1 cellular context compared by ENCODE assay signal in genomic region chr12:53625946-53626701, GRCh38.
TF ChIP-seq lines count a peak whose summit lies in the region.

ATF7 (minus strand) TSS chr12:53626382; CDS start chr12:53601000, 25,382 bp downstream.

TF ChIP-seq in HEK293, 187 proteins besides CTCF, POLR2A, EP300 and RAD21 (continued from another document):
- TF ChIP-seq ZFP37 (tag by site-specific recombination; IDR thresholded peaks at IDR 0.05) (no peak; the same call in 1 of the 2 replicates), ZFP3 (tag by site-specific recombination; IDR thresholded peaks at IDR 0.05; ENCODE audit: low read depth) (no peak), ZNF23 (tag by site-specific recombination; IDR thresholded peaks at IDR 0.05; ENCODE audit: borderline replicate concordance) (no peak), ZNF169 (tag by site-specific recombination; IDR thresholded peaks at IDR 0.05) (no peak), ZNF518A (tag by site-specific recombination; conservative IDR thresholded peaks at IDR 0.05; ENCODE audit: low read depth) (0 out of 2 replicates have a peak, but pooled peaks have one; percentile 32), ZBTB17 (tag by site-specific recombination; IDR thresholded peaks at IDR 0.05) (peak; percentile 83), WT1 (tag by site-specific recombination; IDR thresholded peaks at IDR 0.05) (peak; percentile 72), ZBTB1 (tag by site-specific recombination; IDR thresholded peaks at IDR 0.05) (no peak), ZNF610 (tag by site-specific recombination; IDR thresholded peaks at IDR 0.05; ENCODE audit: borderline replicate concordance) (0 out of 2 replicates have a peak, but pooled peaks have one; percentile 35), ZNF571 (tag by site-specific recombination; IDR thresholded peaks at IDR 0.05) (no peak), ZNF37A (tag by site-specific recombination; IDR thresholded peaks at IDR 0.05) (no peak), GFI1B (tag by site-specific recombination; IDR thresholded peaks at IDR 0.05) (no peak), ZNF560 (tag by site-specific recombination; IDR thresholded peaks at IDR 0.05; ENCODE audit: borderline replicate concordance) (no peak), ZXDB (tag by site-specific recombination; IDR thresholded peaks at IDR 0.05) (peak; percentile 98), HOXC10 (CRISPR knock-in tag; IDR thresholded peaks at IDR 0.05) (no peak), MYNN (tag by site-specific recombination; IDR thresholded peaks at IDR 0.05; ENCODE audit: borderline replicate concordance) (no peak), ZBTB26 (tag by site-specific recombination; optimal IDR thresholded peaks at IDR 0.05) (peak; percentile 51), ZNF837 (tag by site-specific recombination; IDR thresholded peaks at IDR 0.05) (no peak), ZNF16 (tag by site-specific recombination; IDR thresholded peaks at IDR 0.05; ENCODE audit: low read depth) (no peak), ZNF350 (tag by site-specific recombination; IDR thresholded peaks at IDR 0.05) (no peak), BCL11B (tag by site-specific recombination; IDR thresholded peaks at IDR 0.05; ENCODE audit: low read depth) (0 out of 2 replicates have a peak, but pooled peaks have one; percentile 21), ZNF366 (tag by site-specific recombination; conservative IDR thresholded peaks at IDR 0.05) (peak; percentile 58; the same call in 1 of the 2 replicates), SP3 (tag by site-specific recombination; IDR thresholded peaks at IDR 0.05) (peak; percentile 97), ZNF391 (tag by site-specific recombination; IDR thresholded peaks at IDR 0.05; ENCODE audit: borderline replicate concordance, low read depth) (peak; percentile 69; the same call in 1 of the 2 replicates), ZNF157 (tag by site-specific recombination; IDR thresholded peaks at IDR 0.05) (no peak), KLF7 (tag by site-specific recombination; IDR thresholded peaks at IDR 0.05; ENCODE audit: borderline replicate concordance) (peak; percentile 71), ZNF548 (tag by site-specific recombination; IDR thresholded peaks at IDR 0.05) (no peak), ZNF175 (tag by site-specific recombination; IDR thresholded peaks at IDR 0.05) (no peak), HOXD13 (CRISPR knock-in tag; IDR thresholded peaks at IDR 0.05; ENCODE audit: borderline replicate concordance) (no peak), ZNF324 (tag by site-specific recombination; IDR thresholded peaks at IDR 0.05) (peak; percentile 90), ZNF707 (tag by site-specific recombination; IDR thresholded peaks at IDR 0.05) (no peak), RBAK (tag by site-specific recombination; IDR thresholded peaks at IDR 0.05) (no peak), ZSCAN4 (tag by site-specific recombination; IDR thresholded peaks at IDR 0.05) (no peak), EGR2 (tag by site-specific recombination; IDR thresholded peaks at IDR 0.05; ENCODE audit: low read depth) (peak; percentile 86), ZFHX2 (tag by site-specific recombination; conservative IDR thresholded peaks at IDR 0.05) (peak; percentile 89)
- TF ChIP-seq, protein P1, sequence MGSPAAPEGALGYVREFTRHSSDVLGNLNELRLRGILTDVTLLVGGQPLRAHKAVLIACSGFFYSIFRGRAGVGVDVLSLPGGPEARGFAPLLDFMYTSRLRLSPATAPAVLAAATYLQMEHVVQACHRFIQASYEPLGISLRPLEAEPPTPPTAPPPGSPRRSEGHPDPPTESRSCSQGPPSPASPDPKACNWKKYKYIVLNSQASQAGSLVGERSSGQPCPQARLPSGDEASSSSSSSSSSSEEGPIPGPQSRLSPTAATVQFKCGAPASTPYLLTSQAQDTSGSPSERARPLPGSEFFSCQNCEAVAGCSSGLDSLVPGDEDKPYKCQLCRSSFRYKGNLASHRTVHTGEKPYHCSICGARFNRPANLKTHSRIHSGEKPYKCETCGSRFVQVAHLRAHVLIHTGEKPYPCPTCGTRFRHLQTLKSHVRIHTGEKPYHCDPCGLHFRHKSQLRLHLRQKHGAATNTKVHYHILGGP (tag by site-specific recombination; IDR thresholded peaks at IDR 0.05), result no peak
- TF ChIP-seq, protein P2, sequence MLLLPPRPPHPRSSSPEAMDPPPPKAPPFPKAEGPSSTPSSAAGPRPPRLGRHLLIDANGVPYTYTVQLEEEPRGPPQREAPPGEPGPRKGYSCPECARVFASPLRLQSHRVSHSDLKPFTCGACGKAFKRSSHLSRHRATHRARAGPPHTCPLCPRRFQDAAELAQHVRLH (tag by site-specific recombination; IDR thresholded peaks at IDR 0.05), result peak; percentile 64
- TF ChIP-seq, protein P3, sequence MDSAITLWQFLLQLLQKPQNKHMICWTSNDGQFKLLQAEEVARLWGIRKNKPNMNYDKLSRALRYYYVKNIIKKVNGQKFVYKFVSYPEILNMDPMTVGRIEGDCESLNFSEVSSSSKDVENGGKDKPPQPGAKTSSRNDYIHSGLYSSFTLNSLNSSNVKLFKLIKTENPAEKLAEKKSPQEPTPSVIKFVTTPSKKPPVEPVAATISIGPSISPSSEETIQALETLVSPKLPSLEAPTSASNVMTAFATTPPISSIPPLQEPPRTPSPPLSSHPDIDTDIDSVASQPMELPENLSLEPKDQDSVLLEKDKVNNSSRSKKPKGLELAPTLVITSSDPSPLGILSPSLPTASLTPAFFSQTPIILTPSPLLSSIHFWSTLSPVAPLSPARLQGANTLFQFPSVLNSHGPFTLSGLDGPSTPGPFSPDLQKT (IDR thresholded peaks at IDR 0.05; ENCODE audit: borderline replicate concordance, low read depth, low read length), result no peak
- TF ChIP-seq, protein P4, sequence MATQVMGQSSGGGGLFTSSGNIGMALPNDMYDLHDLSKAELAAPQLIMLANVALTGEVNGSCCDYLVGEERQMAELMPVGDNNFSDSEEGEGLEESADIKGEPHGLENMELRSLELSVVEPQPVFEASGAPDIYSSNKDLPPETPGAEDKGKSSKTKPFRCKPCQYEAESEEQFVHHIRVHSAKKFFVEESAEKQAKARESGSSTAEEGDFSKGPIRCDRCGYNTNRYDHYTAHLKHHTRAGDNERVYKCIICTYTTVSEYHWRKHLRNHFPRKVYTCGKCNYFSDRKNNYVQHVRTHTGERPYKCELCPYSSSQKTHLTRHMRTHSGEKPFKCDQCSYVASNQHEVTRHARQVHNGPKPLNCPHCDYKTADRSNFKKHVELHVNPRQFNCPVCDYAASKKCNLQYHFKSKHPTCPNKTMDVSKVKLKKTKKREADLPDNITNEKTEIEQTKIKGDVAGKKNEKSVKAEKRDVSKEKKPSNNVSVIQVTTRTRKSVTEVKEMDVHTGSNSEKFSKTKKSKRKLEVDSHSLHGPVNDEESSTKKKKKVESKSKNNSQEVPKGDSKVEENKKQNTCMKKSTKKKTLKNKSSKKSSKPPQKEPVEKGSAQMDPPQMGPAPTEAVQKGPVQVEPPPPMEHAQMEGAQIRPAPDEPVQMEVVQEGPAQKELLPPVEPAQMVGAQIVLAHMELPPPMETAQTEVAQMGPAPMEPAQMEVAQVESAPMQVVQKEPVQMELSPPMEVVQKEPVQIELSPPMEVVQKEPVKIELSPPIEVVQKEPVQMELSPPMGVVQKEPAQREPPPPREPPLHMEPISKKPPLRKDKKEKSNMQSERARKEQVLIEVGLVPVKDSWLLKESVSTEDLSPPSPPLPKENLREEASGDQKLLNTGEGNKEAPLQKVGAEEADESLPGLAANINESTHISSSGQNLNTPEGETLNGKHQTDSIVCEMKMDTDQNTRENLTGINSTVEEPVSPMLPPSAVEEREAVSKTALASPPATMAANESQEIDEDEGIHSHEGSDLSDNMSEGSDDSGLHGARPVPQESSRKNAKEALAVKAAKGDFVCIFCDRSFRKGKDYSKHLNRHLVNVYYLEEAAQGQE (tag by site-specific recombination; IDR thresholded peaks at IDR 0.05), result peak; percentile 69
- TF ChIP-seq, protein P5, sequence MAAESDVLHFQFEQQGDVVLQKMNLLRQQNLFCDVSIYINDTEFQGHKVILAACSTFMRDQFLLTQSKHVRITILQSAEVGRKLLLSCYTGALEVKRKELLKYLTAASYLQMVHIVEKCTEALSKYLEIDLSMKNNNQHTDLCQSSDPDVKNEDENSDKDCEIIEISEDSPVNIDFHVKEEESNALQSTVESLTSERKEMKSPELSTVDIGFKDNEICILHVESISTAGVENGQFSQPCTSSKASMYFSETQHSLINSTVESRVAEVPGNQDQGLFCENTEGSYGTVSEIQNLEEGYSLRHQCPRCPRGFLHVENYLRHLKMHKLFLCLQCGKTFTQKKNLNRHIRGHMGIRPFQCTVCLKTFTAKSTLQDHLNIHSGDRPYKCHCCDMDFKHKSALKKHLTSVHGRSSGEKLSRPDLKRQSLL (tag by site-specific recombination; IDR thresholded peaks at IDR 0.05), result peak; percentile 8; the same call in 1 of the 2 replicates
